9 cellular contexts compared by ENCODE assay signal in the genomic region with DNA sequence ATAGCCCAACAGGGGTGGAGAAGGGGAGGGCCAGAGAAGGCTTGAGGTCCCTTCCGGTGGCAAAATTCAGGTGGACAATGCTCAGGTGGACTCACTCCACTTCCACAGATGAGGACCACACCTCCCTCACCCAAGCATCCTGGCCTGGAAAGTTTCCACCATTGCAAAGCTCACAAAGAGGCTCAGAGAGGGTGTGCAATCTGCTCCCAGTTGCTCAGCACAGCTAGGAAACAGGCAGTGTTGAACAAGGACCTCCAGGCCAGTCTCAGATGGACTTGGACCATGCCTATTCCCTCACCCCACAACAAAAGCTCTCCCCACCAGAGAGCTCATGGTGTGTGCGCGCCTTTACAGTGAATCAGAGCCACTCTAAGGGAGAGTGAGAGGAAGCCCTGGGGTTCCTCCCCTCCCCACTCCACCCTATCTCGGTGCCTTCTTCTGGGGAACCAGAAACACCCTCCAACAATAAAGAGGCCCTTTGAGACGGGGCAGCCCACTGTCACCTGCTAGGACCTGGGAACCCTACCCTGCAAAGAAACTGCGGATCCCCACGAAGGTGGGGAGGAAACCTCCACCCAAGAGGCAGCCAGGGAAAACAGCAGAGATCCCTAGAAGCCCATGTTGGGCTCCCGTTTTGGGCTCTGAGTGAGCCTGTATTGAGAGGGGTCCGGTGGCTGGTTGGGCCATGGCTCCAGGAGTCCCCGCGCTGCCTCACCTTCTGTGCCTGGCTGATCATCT. TPM values are rescaled to one million over a fixed set of nuclear protein-coding genes. Genes with fewer than 3 reads are reported as not detected.
DNase-seq lines count a peak whose midpoint lies in the region; ATAC-seq and TF ChIP-seq lines count a peak whose summit lies in the region.
"Had no signal": no experiment of that assay in that cellular context is flagged by ENCODE, and none has a peak within 500 bp of the region (broad histone marks: within the 10 kb centered on the region; RNA-seq: fewer than 3 reads in every experiment).

No MANE protein-coding gene starts in this region.

- H3K36me3 ChIP-seq in IMR-90 (ENCODE audit: control insufficient read depth, insufficient read depth, low read length) (peaks cover 2% of the 10 kb centered on the region; the same call in 1 of the 2 replicates), brain microvascular endothelial cell (replicated peaks) (peaks cover 2% of the 10 kb centered on the region), tibial nerve (no peaks in the 10 kb centered on the region), thyroid gland (no peaks in the 10 kb centered on the region)

- H4K5ac ChIP-seq in IMR-90 (ENCODE audit: low read depth, low read length), result no peak overlapping the region

- H3K9me3 Mint-ChIP-seq in memory B cell, result no peaks in the 10 kb centered on the region

- H3K27ac ChIP-seq in IMR-90 (ENCODE audit: insufficient read depth, low read length) (peak overlapping the region; percentile 73; the same call in 1 of the 2 replicates), brain microvascular endothelial cell (no peak overlapping the region), tibial nerve (peak overlapping the region in 1 of 4 donors; percentile 74), thyroid gland (no peak overlapping the region)

- peaks cover 3% of the 10 kb centered on the region for H3K36me3 Mint-ChIP-seq in memory B cell

- no peak overlapping the region for H2BK15ac ChIP-seq in IMR-90 (ENCODE audit: low read depth, low read length)

- H3K9me1 ChIP-seq in IMR-90 (ENCODE audit: insufficient read depth, low read length), result peaks cover 13% of the 10 kb centered on the region; the same call in 1 of the 2 replicates

- dilution Hi-C loops in IMR-90 (cut with HindIII; ENCODE audit: low sequenced_read_pairs, unreplicated experiment), result no loop called here

- H3K9ac ChIP-seq in IMR-90 (ENCODE audit: low read depth, low read length), result peak overlapping the region; percentile 54

- H3K4me2 ChIP-seq in IMR-90 (ENCODE audit: low read depth, low read length), result peak overlapping the region; percentile 86

- H2BK120ac ChIP-seq in IMR-90 (ENCODE audit: low read depth, low read length), result no peak overlapping the region

- H2AK5ac ChIP-seq in IMR-90 (ENCODE audit: low read depth, low read length), result peak overlapping the region; percentile 89

- no peak for TF ChIP-seq RAD21 in IMR-90 (IDR thresholded peaks at IDR 0.05; ENCODE audit: low read length)

- 80% methylated on average over 3 of the region's 11 CpGs; no CpG with 5 or more reads in 1 of the 2 experiments for WGBS in IMR-90 (ENCODE audit: extremely low coverage in 2 of 2, insufficient read length in 1 of 2), 2 experiments
- 79 to 85% methylated on average over 8 to 11 of the region's 11 CpGs for WGBS in tibial nerve, 2 donors
- WGBS in thyroid gland, 2 donors, result 81 to 89% methylated on average over 7 to 11 of the region's 11 CpGs

- in situ Hi-C loops in IMR-90 (cut with MboI; ENCODE audit: low sequenced_read_pairs) (no loop called here), brain microvascular endothelial cell (cut with HindIII; ENCODE audit: low pct_ligation_motif_present, low sequenced_read_pairs) (no loop called here)

- H3K27ac Mint-ChIP-seq in memory B cell, result peak overlapping the region; percentile 82

- intact Hi-C loops in IMR-90 (cut with micrococcal nuclease) (no loop called here), thyroid gland (cut with DNase I) (no loop called here)

- ATAC-seq in IMR-90 (ENCODE audit: low read depth) (peak; percentile 38), memory B cell (ENCODE audit: low read depth) (no peak), GM21576 (IDR thresholded peaks at IDR 0.05; ENCODE audit: unreplicated experiment) (no peak)

- no TSS peak for BruUV-seq in IMR-90 (replicated peaks; lab: Mats Ljungman, UMichigan)

- peaks cover 20% of the 10 kb centered on the region for H3K4me1 Mint-ChIP-seq in memory B cell

- DNase-seq in AG10803 (ENCODE audit: low read depth) (peak; percentile 61), IMR-90 (peak; percentile 54), brain microvascular endothelial cell (no peak), memory B cell (ENCODE audit: low spot score in 2 of 2) (no peak), NAMALWA (ENCODE audit: low spot score) (no peak), tibial nerve (ENCODE audit: low spot score in 2 of 2) (no peak), thyroid gland (no peak)

- TF ChIP-seq POLR2A in IMR-90 (IDR thresholded peaks at IDR 0.05; ENCODE audit: low read depth, low read length) (peak; percentile 42), tibial nerve (IDR thresholded peaks at IDR 0.05) (no peak), thyroid gland (IDR thresholded peaks at IDR 0.05) (no peak)

- no peak for TF ChIP-seq EP300 in tibial nerve (IDR thresholded peaks at IDR 0.05)

- peaks cover 38% of the 10 kb centered on the region for H4K20me1 ChIP-seq in IMR-90 (ENCODE audit: insufficient read depth, low read length)

- H3K18ac ChIP-seq in IMR-90 (ENCODE audit: low read depth, low read length), result no peak overlapping the region

- peaks cover 31% of the 10 kb centered on the region for H3K4me1 ChIP-seq in IMR-90 (ENCODE audit: control insufficient read depth, insufficient read depth, low read length)
- H3K4me1 ChIP-seq in tibial nerve, result peaks cover 0 to 16% (median 7%) of the 10 kb centered on the region in 4 donors
- H3K4me1 ChIP-seq in thyroid gland, result peaks cover 14 to 25% of the 10 kb centered on the region in 2 donors

- H3K4me3 ChIP-seq in AG10803 (ENCODE audit: low read length) (peak overlapping the region; percentile 75), IMR-90 (ENCODE audit: insufficient read depth, low read depth, low read length) (peak overlapping the region; percentile 71), brain microvascular endothelial cell (ENCODE audit: low read depth, low read length) (peak overlapping the region; percentile 66), tibial nerve (peak overlapping the region in 1 of 4 donors; percentile 59), thyroid gland (replicated peaks in 1 of 3) (no peak overlapping the region)

- H3K27me3 ChIP-seq in IMR-90 (ENCODE audit: control insufficient read depth, insufficient read depth, low read length) (no peaks in the 10 kb centered on the region), brain microvascular endothelial cell (replicated peaks) (no peaks in the 10 kb centered on the region), tibial nerve (peaks cover 0 to 23% of the 10 kb centered on the region in 2 donors), thyroid gland (no peaks in the 10 kb centered on the region)

- peak overlapping the region; percentile 89 for H3K4me3 Mint-ChIP-seq in memory B cell

- H3K79me1 ChIP-seq in IMR-90 (ENCODE audit: low read depth in 1 of 2, low read length in 2 of 2), result peaks cover 18 to 64% of the 10 kb centered on the region in 2 experiments; a peak in 3 of 4 replicates

- no peak overlapping the region for H2BK20ac ChIP-seq in IMR-90 (ENCODE audit: low read depth, low read length)

- peak overlapping the region; percentile 54 for H2BK5ac ChIP-seq in IMR-90 (ENCODE audit: low read depth, low read length, poor library complexity, severe bottlenecking)

- TF ChIP-seq CTCF in AG10803 (conservative IDR thresholded peaks at IDR 0.05; ENCODE audit: low read length) (no peak), IMR-90 (conservative IDR thresholded peaks at IDR 0.05; ENCODE audit: low read depth, low read length) (no peak), brain microvascular endothelial cell (IDR thresholded peaks at IDR 0.05; ENCODE audit: low read depth, low read length, missing control alignments) (no peak), tibial nerve (IDR thresholded peaks at IDR 0.05) (no peak), thyroid gland (IDR thresholded peaks at IDR 0.05) (no peak)

- no peak overlapping the region for H3K56ac ChIP-seq in IMR-90 (ENCODE audit: extremely low read depth, insufficient read depth, low read length)

- CTCF ChIA-PET in IMR-90 (lab: Yijun Ruan, JAX), result no interaction called here

- H3K14ac ChIP-seq in IMR-90 (replicated peaks; ENCODE audit: low read depth, low read length), result peak overlapping the region; percentile 35

- H2AFZ ChIP-seq in IMR-90 (replicated peaks; ENCODE audit: low read length, poor library complexity), result peak overlapping the region; percentile 82

- POLR2A ChIA-PET in IMR-90 (lab: Charles Lee; ENCODE audit: unreplicated experiment), result no interaction called here

- H3K23ac ChIP-seq in IMR-90 (ENCODE audit: low read depth, low read length), result peak overlapping the region; percentile 11; the same call in 1 of the 2 replicates

- peak overlapping the region; percentile 45 to 79; a peak in 2 of 4 replicates for H4K8ac ChIP-seq in IMR-90 (ENCODE audit: low read depth in 2 of 2, low read length in 2 of 2)

- no peaks in the 10 kb centered on the region for H3K27me3 Mint-ChIP-seq in memory B cell

- peak overlapping the region; percentile 95 for H2AK9ac ChIP-seq in IMR-90 (replicated peaks; ENCODE audit: low read depth, low read length, poor library complexity)

- peak overlapping the region; percentile 54 for H3K4ac ChIP-seq in IMR-90 (ENCODE audit: low read depth, low read length)

- H3K9me3 ChIP-seq in IMR-90 (ENCODE audit: control insufficient read depth, insufficient read depth, low read length), result no peaks in the 10 kb centered on the region
- peaks cover 0 to 3% (median 0%) of the 10 kb centered on the region in 4 donors for H3K9me3 ChIP-seq in tibial nerve
- no peaks in the 10 kb centered on the region for H3K9me3 ChIP-seq in thyroid gland

- peak overlapping the region; percentile 51; the same call in 1 of the 2 replicates for H4K91ac ChIP-seq in IMR-90 (ENCODE audit: insufficient read depth, low read depth, low read length)

TF ChIP-seq in IMR-90, 13 proteins besides CTCF, POLR2A, EP300 and RAD21 (continues in another document):
- TF ChIP-seq MAZ (IDR thresholded peaks at IDR 0.05; ENCODE audit: borderline replicate concordance, low read depth, low read length), result peak; percentile 50

RNA-seq across cellular contexts. Expression of a gene that starts 1.6 kb away (rescaled TPM):
- total RNA-seq in IMR-90 (2012; rRNA removed) (9.5 and 10.3 TPM in 2 replicates), tibial nerve (10 to 100 TPM in 1 of 4 donors, 1 to 10 TPM in 3; 1.3 to 11.8 (median 3.8) TPM), thyroid gland (10 to 100 TPM; 11.9 to 21.3 (median 13.9) TPM)
- 12.6 and 14.1 TPM in 2 replicates for polyA plus RNA-seq in IMR-90 (2012; rRNA removed)
- polyA plus RNA-seq in IMR-90 (2012; cell fraction: cytosol; rRNA removed), result 7.5 and 10.0 TPM in 2 replicates
- 16.3 and 36.3 TPM in 2 replicates for polyA plus RNA-seq in IMR-90 (2012; cell fraction: nucleus; rRNA removed; ENCODE audit: low replicate concordance)

RNA-seq across cellular contexts. Expression of a gene that starts 43.8 kb away (rescaled TPM):
- total RNA-seq in IMR-90 (2012; rRNA removed) (under 0.01 TPM in 1 of 2 replicates, not detected in the other), tibial nerve (1 to 10 TPM; 4.6 to 7.5 (median 5.8) TPM), thyroid gland (10 to 100 TPM in 2 of 4 donors, 1 to 10 TPM in 2; 5.5 to 19.8 (median 10.5) TPM)
- polyA plus RNA-seq in IMR-90 (2012; rRNA removed), result 0.13 and 0.14 TPM in 2 replicates
- 0.05 TPM in 1 of 2 replicates, not detected in the other for polyA plus RNA-seq in IMR-90 (2012; cell fraction: cytosol; rRNA removed)
- polyA plus RNA-seq in IMR-90 (2012; cell fraction: nucleus; rRNA removed; ENCODE audit: low replicate concordance), result 0.14 and 0.22 TPM in 2 replicates

RNA-seq across cellular contexts. Expression of a gene that starts 51.0 kb away (rescaled TPM):
- total RNA-seq in IMR-90 (2012; rRNA removed), result not detected in 2 replicates
- polyA plus RNA-seq in IMR-90 (2012; rRNA removed), result not detected in 2 replicates
- not detected in 2 replicates for polyA plus RNA-seq in IMR-90 (2012; cell fraction: cytosol; rRNA removed)
- polyA plus RNA-seq in IMR-90 (2012; cell fraction: nucleus; rRNA removed; ENCODE audit: low replicate concordance), result 0.04 TPM in 1 of 2 replicates, not detected in the other
- total RNA-seq in tibial nerve, result not detected
- total RNA-seq in thyroid gland, result not detected
- total RNA-seq: urinary bladder had no signal

Comparison
In these comparisons a context has a peak if more than half of its experiments do, and no peak if none do; other contexts are left out.
1. DNase-seq: peak in AG10803 (single experiment) and IMR-90 (single experiment); none in brain microvascular endothelial cell (single experiment), memory B cell (0 of 2), NAMALWA (single experiment), tibial nerve (0 of 2) and thyroid gland (0 of 2).
2. H3K4me3 ChIP-seq: peak in AG10803 (single experiment), IMR-90 (single experiment) and brain microvascular endothelial cell (single experiment); none in thyroid gland (0 of 3).